Comparison of ENCODE assay signal across 10 cellular contexts in the genomic region with DNA sequence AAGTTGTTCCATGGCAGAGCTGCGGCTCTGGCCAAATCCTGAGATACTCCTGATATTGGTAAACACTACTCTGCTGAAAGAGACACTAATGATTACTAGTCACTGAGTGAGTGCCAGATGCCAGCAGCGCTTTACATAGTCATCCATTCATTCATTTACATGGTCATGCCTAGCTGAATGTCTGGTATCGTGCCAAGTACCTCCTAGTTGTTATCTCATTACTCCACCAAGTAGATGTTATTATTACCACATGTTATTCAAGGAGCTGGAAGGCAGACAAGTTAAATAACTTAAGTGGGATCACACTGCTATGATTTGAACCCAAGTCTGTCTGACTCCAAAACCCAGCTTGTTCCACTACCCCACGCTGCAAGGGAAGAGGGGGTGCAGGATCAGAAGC.
A peak's percentile ranks its signal among the peaks of the same experiment; 100 is the strongest.
DNase-seq lines count a peak whose midpoint lies in the region; FAIRE-seq and TF ChIP-seq lines count a peak whose summit lies in the region.
"Had no signal": no experiment of that assay in that cellular context is flagged by ENCODE, and none has a peak within 500 bp of the region (broad histone marks: within the 10 kb centered on the region; RNA-seq: fewer than 3 reads in every experiment).

No MANE protein-coding gene starts in this region.

- H3K4me1 ChIP-seq in KMS-11 (ENCODE audit: low read depth, poor library complexity, severe bottlenecking): peaks cover 89% of the 10 kb centered on the region

- no peaks in the 10 kb centered on the region for H3K36me3 ChIP-seq in KMS-11 (ENCODE audit: insufficient read depth)

- H3K4me2 ChIP-seq in KMS-11: peak overlapping the region; percentile 63

- no peak overlapping the region for H3K4me3 Mint-ChIP-seq in activated T-cell treated with anti-CD3 and anti-CD28 coated beads, Interleukin-2, amount 50 U/mL, for 24 hours
- H3K4me3 Mint-ChIP-seq: WTC11 had no signal

- H3K27ac Mint-ChIP-seq in activated T-cell treated with anti-CD3 and anti-CD28 coated beads, Interleukin-2, amount 50 U/mL, for 24 hours: no peak overlapping the region
- H3K27ac Mint-ChIP-seq: WTC11 had no signal

- H3K27ac ChIP-seq in KMS-11: no peak overlapping the region

- H3K4me3 ChIP-seq in KMS-11 (IDR thresholded peaks at IDR 0.05; ENCODE audit: insufficient read depth, low read depth, low read length) (no peak overlapping the region), fibroblast of mammary gland (ENCODE audit: control insufficient read depth, low read depth, low read length) (no peak overlapping the region)

- H3K9me3 Mint-ChIP-seq in activated T-cell treated with anti-CD3 and anti-CD28 coated beads, Interleukin-2, amount 50 U/mL, for 24 hours: no peaks in the 10 kb centered on the region
- H3K9me3 Mint-ChIP-seq: WTC11 had no signal

- TF ChIP-seq CTCF in KMS-11 (conservative IDR thresholded peaks at IDR 0.05; ENCODE audit: low read depth, low read length) (no peak), fibroblast of mammary gland (conservative IDR thresholded peaks at IDR 0.05; ENCODE audit: control insufficient read depth, insufficient read depth, low read depth, low read length) (no peak)

- peak; percentile 34 for DNase-seq in NCI-H82 treated with DMSO at 0.1 percent for 48 hours (lab: John Stamatoyannopoulos, UW; ENCODE audit: unreplicated experiment)
- DNase-seq in fibroblast of mammary gland (ENCODE audit: low read depth): peak; percentile 95
- DNase-seq in activated naive CD4-positive, alpha-beta T cell (lab: John Stamatoyannopoulos, UW): no peak
- DNase-seq in activated naive CD4-positive, alpha-beta T cell treated with anti-CD3 and anti-CD28 coated beads, Interleukin-2, amount 50 U/mL, for 16 hours: no peak
- DNase-seq in activated CD8-positive, alpha-beta memory T cell treated with anti-CD3 and anti-CD28 coated beads, Interleukin-2, amount 50 U/mL, for 4 hours: no peak
- DNase-seq in activated T-cell treated with anti-CD3 and anti-CD28 coated beads, Interleukin-2, amount 50 U/mL, for 24 hours: no peak
- DNase-seq: stimulated activated naive CD4-positive, alpha-beta T cell had no signal

- peaks cover 15% of the 10 kb centered on the region for H3K27me3 Mint-ChIP-seq in activated T-cell treated with anti-CD3 and anti-CD28 coated beads, Interleukin-2, amount 50 U/mL, for 24 hours

- H4K20me1 ChIP-seq in KMS-11 (ENCODE audit: insufficient read depth): no peaks in the 10 kb centered on the region

- no peak overlapping the region for H2AFZ ChIP-seq in KMS-11 (ENCODE audit: low read depth)

- peaks cover 27% of the 10 kb centered on the region; the same call in 1 of the 2 replicates for H3K79me2 ChIP-seq in KMS-11 (ENCODE audit: insufficient read depth, low read depth)

- H3K27me3 ChIP-seq in KMS-11 (ENCODE audit: insufficient read depth, low read depth): no peaks in the 10 kb centered on the region

- no peak overlapping the region for H3K9ac ChIP-seq in KMS-11

- peak; percentile 9 for FAIRE-seq in A204.1 (lab: Jason Lieb, UNC)

- peaks cover 3% of the 10 kb centered on the region for H3K4me1 Mint-ChIP-seq in activated T-cell treated with anti-CD3 and anti-CD28 coated beads, Interleukin-2, amount 50 U/mL, for 24 hours (ENCODE audit: low read depth)

- peaks cover 3% of the 10 kb centered on the region for H3K36me3 Mint-ChIP-seq in activated T-cell treated with anti-CD3 and anti-CD28 coated beads, Interleukin-2, amount 50 U/mL, for 24 hours (ENCODE audit: low read depth)

Comparison
In these comparisons a context has a peak if more than half of its experiments do, and no peak if none do; other contexts are left out.
1. DNase-seq: peak in NCI-H82 treated with DMSO at 0.1 percent for 48 hours (single experiment) and fibroblast of mammary gland (single experiment); none in activated naive CD4-positive, alpha-beta T cell (0 of 4), activated naive CD4-positive, alpha-beta T cell treated with anti-CD3 and anti-CD28 coated beads, Interleukin-2, amount 50 U/mL, for 16 hours (single experiment), activated CD8-positive, alpha-beta memory T cell treated with anti-CD3 and anti-CD28 coated beads, Interleukin-2, amount 50 U/mL, for 4 hours (single experiment) and activated T-cell treated with anti-CD3 and anti-CD28 coated beads, Interleukin-2, amount 50 U/mL, for 24 hours (single experiment).